ENCODE assay signal across 1 cellular context in genomic region chr1:85577421-85578320, GRCh38.
TF ChIP-seq lines count a peak whose summit lies in the region.

No MANE protein-coding gene starts in this region.

TF ChIP-seq in H1, 55 proteins besides CTCF, POLR2A, EP300 and RAD21 (continued from another document):
- TF ChIP-seq KDM1A (IDR thresholded peaks at IDR 0.05; ENCODE audit: borderline replicate concordance, low read length) (peak; percentile 29; the same call in 1 of the 2 replicates), SUZ12 (IDR thresholded peaks at IDR 0.05; ENCODE audit: low read length) (peak; percentile 71; the same call in 1 of the 2 replicates), HDAC2 (IDR thresholded peaks at IDR 0.05; ENCODE audit: borderline replicate concordance in 1 of 2, low read depth in 2 of 2, low read length in 2 of 2) (no peak)
